8 cellular contexts compared by ENCODE assay signal in the genomic region with DNA sequence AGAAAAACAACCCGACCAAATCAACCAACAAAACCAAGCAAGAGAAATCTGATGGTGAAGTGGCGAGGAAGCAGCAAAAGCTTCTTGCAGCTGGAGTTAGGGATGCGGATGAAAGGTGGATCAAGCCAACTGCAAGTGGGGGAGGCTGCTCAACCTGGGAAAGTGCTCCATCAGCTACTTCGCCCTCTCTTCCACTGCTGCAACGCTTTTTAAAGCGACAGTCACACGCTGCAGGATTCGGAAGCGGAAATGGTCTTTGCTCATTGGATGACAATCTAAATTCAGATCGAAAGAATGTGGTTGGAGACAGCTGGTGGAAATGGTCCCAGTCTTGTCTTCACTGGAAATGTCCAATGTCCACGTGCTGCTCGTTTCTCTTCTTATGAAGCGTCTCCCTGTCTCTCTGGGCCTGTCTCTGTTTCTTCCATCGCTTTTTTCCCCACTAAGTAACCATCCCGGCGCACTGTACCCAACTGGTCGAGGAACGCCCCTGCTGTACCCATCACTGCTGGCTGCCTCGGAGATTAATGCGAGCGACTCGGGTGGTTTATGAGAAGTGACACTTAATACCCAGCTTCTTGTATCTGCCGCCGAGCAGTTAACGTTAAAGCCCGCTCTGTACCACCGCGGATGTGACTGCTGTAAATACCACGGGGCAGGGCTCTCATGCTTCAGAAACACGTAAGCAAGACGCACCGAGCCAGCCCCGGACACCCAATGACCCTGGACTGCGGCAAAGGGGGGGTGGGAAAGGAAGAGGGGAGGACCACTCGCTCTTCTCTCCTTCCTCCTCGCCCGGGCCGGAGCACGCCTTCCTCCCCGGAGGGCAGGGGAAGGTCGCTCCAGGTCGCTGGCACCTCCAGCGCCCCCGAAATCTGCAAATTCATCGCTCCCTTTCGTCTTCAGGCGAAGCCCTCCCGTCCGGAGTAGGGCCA. TPM values are rescaled to one million over a fixed set of nuclear protein-coding genes. Genes with fewer than 3 reads are reported as not detected.
DNase-seq lines count a peak whose midpoint lies in the region; ATAC-seq and TF ChIP-seq lines count a peak whose summit lies in the region.

No MANE protein-coding gene starts in this region.

- 7 to 8% methylated on average over 43 to 49 of the region's 49 CpGs for WGBS in lung, 2 donors
- WGBS in thymus, result 7% methylated on average over 49 of the region's 49 CpGs

- H3K9me3 ChIP-seq in lung (ENCODE audit: control insufficient read depth in 2 of 2, insufficient read depth in 1 of 2, low read length in 1 of 2) (no peaks in the 10 kb centered on the region), thymus (ENCODE audit: control insufficient read depth) (no peaks in the 10 kb centered on the region)

- H3K27ac ChIP-seq in lung (ENCODE audit: low read depth in 1 of 2, low read length in 1 of 2), result peak overlapping the region in 1 of 2 donors; percentile 59
- no peak overlapping the region for H3K27ac ChIP-seq in thymus (ENCODE audit: low read depth)

- no peak for TF ChIP-seq CTCF in lung (IDR thresholded peaks at IDR 0.05; ENCODE audit: control extremely low read depth, extremely low read depth)

- H3K27me3 ChIP-seq in lung (ENCODE audit: control insufficient read depth, insufficient read depth) (no peaks in the 10 kb centered on the region), thymus (ENCODE audit: control insufficient read depth, insufficient read depth) (peaks cover 58% of the 10 kb centered on the region)

- H3K36me3 Mint-ChIP-seq in central memory CD8-positive, alpha-beta T cell (ENCODE audit: insufficient read depth), result peaks cover 18% of the 10 kb centered on the region

- peaks cover 49% of the 10 kb centered on the region for H3K4me1 Mint-ChIP-seq in central memory CD8-positive, alpha-beta T cell

- ATAC-seq in central memory CD8-positive, alpha-beta T cell (replicated peaks; ENCODE audit: extremely low read depth, poor library complexity, severe bottlenecking), result peak; percentile 40
- ATAC-seq in lung (ENCODE audit: insufficient read depth, low FRiP score) (no peak), GM21529 (IDR thresholded peaks at IDR 0.05; ENCODE audit: unreplicated experiment) (no peak)

- peaks cover 38% of the 10 kb centered on the region for H3K27me3 Mint-ChIP-seq in central memory CD8-positive, alpha-beta T cell

- H3K36me3 ChIP-seq in lung (ENCODE audit: control insufficient read depth in 2 of 2, insufficient read depth in 2 of 2, low read length in 2 of 2), result no peaks in the 10 kb centered on the region
- H3K36me3 ChIP-seq in thymus (ENCODE audit: control insufficient read depth, insufficient read depth), result no peaks in the 10 kb centered on the region

- H3K4me3 ChIP-seq in lung (peak overlapping the region; percentile 42), thymus (ENCODE audit: low read length) (peak overlapping the region; percentile 61)

- no peaks in the 10 kb centered on the region for H3K9me3 Mint-ChIP-seq in central memory CD8-positive, alpha-beta T cell

- H3K4me3 Mint-ChIP-seq in central memory CD8-positive, alpha-beta T cell, result peak overlapping the region; percentile 93

- peak; percentile 35 for DNase-seq in NCI-H345 (lab: John Stamatoyannopoulos, UW)
- no peak for DNase-seq in NCI-H345 treated with DMSO at 0.1 percent for 48 hours (lab: John Stamatoyannopoulos, UW; ENCODE audit: unreplicated experiment)
- DNase-seq in SHP77 treated with DMSO at 0.1 percent for 48 hours (lab: John Stamatoyannopoulos, UW), result peak; percentile 19
- peak in 1 of 2 donors; percentile 51 for DNase-seq in central memory CD8-positive, alpha-beta T cell (ENCODE audit: low spot score in 2 of 2)
- no peak for DNase-seq in lung (ENCODE audit: low spot score)
- no peak for DNase-seq in pons (ENCODE audit: low spot score)

- H3K27ac Mint-ChIP-seq in central memory CD8-positive, alpha-beta T cell (ENCODE audit: low read depth), result peak overlapping the region; percentile 50

- H3K4me1 ChIP-seq in lung (ENCODE audit: control insufficient read depth in 2 of 2, insufficient read depth in 2 of 2, low read length in 2 of 2) (peaks cover 0 to 11% of the 10 kb centered on the region in 2 donors), thymus (ENCODE audit: control insufficient read depth, insufficient read depth, low read length) (peaks cover 19% of the 10 kb centered on the region)

RNA-seq across cellular contexts. Expression of a gene that starts 1.9 kb away (rescaled TPM):
- 1 to 10 TPM; 1.3 to 1.4 TPM for total RNA-seq in lung
- 1 to 10 TPM in 1 of 2 donors, under 1 TPM in 1; 0.05 to 1.7 TPM for polyA plus RNA-seq in lung
- 0.66 TPM for polyA plus RNA-seq in thymus

Comparison
In these comparisons a context has a peak if more than half of its experiments do, and no peak if none do; other contexts are left out.
1. DNase-seq: peak in NCI-H345 (single experiment) and SHP77 treated with DMSO at 0.1 percent for 48 hours (single experiment); none in NCI-H345 treated with DMSO at 0.1 percent for 48 hours (single experiment), lung (single experiment) and pons (single experiment).